In the genomic region with DNA sequence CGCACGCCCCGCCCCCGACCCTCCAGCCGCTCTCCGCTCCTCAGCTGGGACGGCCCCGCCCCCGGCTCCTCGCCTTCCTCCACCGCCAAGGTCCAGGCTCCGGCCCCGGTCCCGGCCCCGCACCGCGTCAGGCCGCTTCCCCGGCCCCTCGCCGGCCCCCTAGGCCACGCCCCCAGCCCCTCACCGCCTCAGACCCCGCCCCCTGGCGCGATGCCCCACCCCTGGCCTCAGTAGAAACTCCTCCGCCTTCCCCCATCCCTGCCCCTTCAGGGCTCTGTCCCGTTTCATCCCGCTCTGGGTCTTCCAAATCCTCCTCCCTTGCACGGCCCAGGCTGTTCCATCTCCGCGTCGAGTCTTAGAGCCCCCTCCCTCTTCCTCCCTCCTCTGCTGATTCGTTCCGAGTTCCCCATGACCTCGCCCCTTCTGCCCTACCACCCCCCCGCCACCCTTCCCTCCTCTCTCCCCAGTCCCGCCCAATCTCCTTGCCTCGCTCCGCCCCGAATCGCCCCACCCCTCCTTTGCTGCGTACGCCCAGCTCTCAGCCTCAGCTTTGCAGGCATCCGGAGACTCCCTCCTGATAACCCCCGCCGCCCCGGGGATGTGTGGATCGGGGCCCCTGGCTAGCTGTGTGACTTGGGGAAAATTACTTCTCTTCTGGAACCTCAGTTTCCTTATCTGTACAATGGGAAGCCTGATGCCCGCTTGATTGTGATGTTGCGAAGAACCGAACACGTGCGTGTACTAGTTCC, we compare ENCODE assay signal across 8 cellular contexts.
DNase-seq lines count a peak whose midpoint lies in the region; ATAC-seq and TF ChIP-seq lines count a peak whose summit lies in the region.

No MANE protein-coding gene starts in this region.

- peaks cover 4% of the 10 kb centered on the region for H3K36me3 ChIP-seq in NT2/D1 (ENCODE audit: insufficient read depth, insufficient read length, low read length)

- H3K27me3 ChIP-seq in HL-60 (ENCODE audit: insufficient read depth, poor library complexity, severe bottlenecking) (peaks cover 45% of the 10 kb centered on the region), NT2/D1 (ENCODE audit: insufficient read depth, insufficient read length) (no peaks in the 10 kb centered on the region)

- H3K4me3 ChIP-seq in GM08714 (ENCODE audit: low read length) = peak overlapping the region; percentile 49; the same call in 1 of the 2 replicates
- peak overlapping the region; percentile 43 for H3K4me3 ChIP-seq in HL-60 (replicated peaks; ENCODE audit: insufficient read depth, low read length)
- peak overlapping the region; percentile 74 for H3K4me3 ChIP-seq in NT2/D1 (ENCODE audit: insufficient read length, low read depth)

- TF ChIP-seq CTCF in HL-60 (IDR thresholded peaks at IDR 0.05; ENCODE audit: insufficient read depth, low read length) = no peak

- peak overlapping the region; percentile 56 for H3K9ac ChIP-seq in NT2/D1 (ENCODE audit: insufficient read length, low read depth)

- DNase-seq in HL-60 (ENCODE audit: low read depth in 1 of 2, low spot score in 1 of 2) (peak; percentile 13 to 47), NT2/D1 (ENCODE audit: low read depth, low spot score) (peak; percentile 75), activated T-cell treated with anti-CD3 and anti-CD28 coated beads for 24 hours (ENCODE audit: low read depth) (peak; percentile 86), epithelial cell of prostate (ENCODE audit: low read depth, low spot score) (peak; percentile 50), midbrain (lab: John Stamatoyannopoulos, UW) (peak; percentile 80)
- peak; percentile 72 to 78 for DNase-seq in stimulated activated CD8-positive, alpha-beta memory T cell treated with anti-CD3 and anti-CD28 coated beads, Interleukin-15, amount 100 ng/mL, for 48 hours (ENCODE audit: low read depth in 2 of 2)

- no peaks in the 10 kb centered on the region for H3K9me3 ChIP-seq in NT2/D1 (ENCODE audit: insufficient read depth, low read length)

- no peak for ATAC-seq in HG03571 (IDR thresholded peaks at IDR 0.05; ENCODE audit: unreplicated experiment)

- H3K27ac ChIP-seq in HL-60 (replicated peaks) (no peak overlapping the region), epithelial cell of prostate (no peak overlapping the region)

- H3K4me1 ChIP-seq in NT2/D1 (ENCODE audit: insufficient read depth, insufficient read length) = no peaks in the 10 kb centered on the region

Comparison
In these comparisons a context has a peak if more than half of its experiments do, and no peak if none do; other contexts are left out.
1. DNase-seq: peak in every context shown above with its lines; median percentile 86 in activated T-cell treated with anti-CD3 and anti-CD28 coated beads for 24 hours; 80 in midbrain; 75 in NT2/D1; 75 in stimulated activated CD8-positive, alpha-beta memory T cell treated with anti-CD3 and anti-CD28 coated beads, Interleukin-15, amount 100 ng/mL, for 48 hours; 50 in epithelial cell of prostate; 30 in HL-60.